20 cellular contexts compared by ENCODE assay signal in the genomic region with DNA sequence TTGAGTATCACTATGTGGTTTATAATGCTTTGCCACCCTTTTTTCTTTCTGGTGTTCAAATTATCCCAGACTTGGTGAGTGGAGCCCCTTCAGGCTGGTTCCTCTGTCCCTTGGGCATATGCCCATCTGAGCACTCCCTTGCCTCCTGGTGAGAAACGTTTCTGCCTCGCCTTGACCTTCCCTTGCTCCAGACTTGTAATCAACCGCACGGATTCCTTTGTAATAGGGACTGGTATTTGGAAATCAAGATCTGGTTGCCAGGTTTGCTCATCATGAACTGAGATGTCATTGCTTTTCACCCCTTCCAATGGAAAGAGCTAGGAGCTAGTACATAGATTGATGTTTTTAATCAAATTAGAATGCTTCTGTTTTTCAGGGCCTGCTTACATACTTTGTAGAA. TPM values are rescaled to one million over a fixed set of nuclear protein-coding genes. Genes with fewer than 3 reads are reported as not detected.
DNase-seq lines count a peak whose midpoint lies in the region; ATAC-seq and TF ChIP-seq lines count a peak whose summit lies in the region.
"Had no signal": no experiment of that assay in that cellular context is flagged by ENCODE, and none has a peak within 500 bp of the region (broad histone marks: within the 10 kb centered on the region; RNA-seq: fewer than 3 reads in every experiment).

No MANE protein-coding gene starts in this region.

- TF ChIP-seq CTCF in fibroblast of mammary gland (conservative IDR thresholded peaks at IDR 0.05; ENCODE audit: control insufficient read depth, insufficient read depth, low read depth, low read length), result no peak
- TF ChIP-seq CTCF in stomach (IDR thresholded peaks at IDR 0.05), result no peak

- TF ChIP-seq POLR2A in stomach (IDR thresholded peaks at IDR 0.05), result no peak

- peak overlapping the region; percentile 21 for H3K27ac Mint-ChIP-seq in activated T-cell treated with anti-CD3 and anti-CD28 coated beads, Interleukin-2, amount 50 U/mL, for 72 hours
- H3K27ac Mint-ChIP-seq in activated CD8-positive, alpha-beta T cell treated with anti-CD3 and anti-CD28 coated beads, Interleukin-2, amount 10 ng/mL, durations not matched to agents 7 days and 5 days, result no peak overlapping the region
- H3K27ac Mint-ChIP-seq: T-helper 17 cell had no signal

- peak overlapping the region in 4 of 5 donors; percentile 7 to 41 (median 24) for H3K27ac ChIP-seq in stomach
- H3K27ac ChIP-seq: sigmoid colon, tibial artery had no signal

- peaks cover 0 to 13% (median 0%) of the 10 kb centered on the region in 4 donors for H3K36me3 ChIP-seq in stomach
- H3K36me3 ChIP-seq: sigmoid colon, tibial artery had no signal

- POLR2A ChIA-PET in activated CD8-positive, alpha-beta T cell treated with anti-CD3 and anti-CD28 coated beads, Interleukin-2, amount 10 ng/mL, durations not matched to agents 7 days and 5 days (lab: Charles Lee), result interaction anchor here (1.5 kb wide), 1 partner anchor 20 kb away, joined by 3 read pairs; no protein-coding TSS in a partner anchor

- no peaks in the 10 kb centered on the region for H3K9me3 ChIP-seq in stomach
- H3K9me3 ChIP-seq: sigmoid colon, tibial artery had no signal

- peaks cover 56 to 95% (median 67%) of the 10 kb centered on the region in 4 donors for H3K4me1 ChIP-seq in stomach

- H3K4me3 ChIP-seq in fibroblast of mammary gland (ENCODE audit: control insufficient read depth, low read depth, low read length), result no peak overlapping the region
- no peak overlapping the region for H3K4me3 ChIP-seq in stomach
- H3K4me3 ChIP-seq: sigmoid colon, tibial artery had no signal

- no peaks in the 10 kb centered on the region for H3K9me3 Mint-ChIP-seq in activated T-cell treated with anti-CD3 and anti-CD28 coated beads, Interleukin-2, amount 50 U/mL, for 72 hours
- no peaks in the 10 kb centered on the region for H3K9me3 Mint-ChIP-seq in activated CD8-positive, alpha-beta T cell treated with anti-CD3 and anti-CD28 coated beads, Interleukin-2, amount 10 ng/mL, durations not matched to agents 7 days and 5 days (ENCODE audit: insufficient read depth)
- H3K9me3 Mint-ChIP-seq: activated naive CD4-positive, alpha-beta T cell treated with anti-CD3 and anti-CD28 coated beads, Interleukin-2, amount 50 U/mL, for 72 hours; neural crest cell had no signal

- TF ChIP-seq EP300 in stomach (IDR thresholded peaks at IDR 0.05), result no peak

- intact Hi-C loops in stomach (cut with DNase I; ENCODE audit: low total_unique reads), result no loop called here

- no peaks in the 10 kb centered on the region for H3K27me3 Mint-ChIP-seq in activated T-cell treated with anti-CD3 and anti-CD28 coated beads, Interleukin-2, amount 50 U/mL, for 72 hours (ENCODE audit: low read depth)
- H3K27me3 Mint-ChIP-seq in activated CD8-positive, alpha-beta T cell treated with anti-CD3 and anti-CD28 coated beads, Interleukin-2, amount 10 ng/mL, durations not matched to agents 7 days and 5 days (ENCODE audit: low read depth), result no peaks in the 10 kb centered on the region
- H3K27me3 Mint-ChIP-seq: T-helper 17 cell had no signal

- no peak for ATAC-seq in activated T-cell treated with anti-CD3 and anti-CD28 coated beads, Interleukin-2, amount 50 U/mL, for 72 hours (replicated peaks in 1 of 2)
- ATAC-seq in SK-N-SH treated with all-trans-retinoic acid at 6 μM for 48 hours, result peak; percentile 24; the same call in 2 of the 3 replicates
- no peak for ATAC-seq in HG03442 (IDR thresholded peaks at IDR 0.05; ENCODE audit: unreplicated experiment)
- ATAC-seq in activated CD8-positive, alpha-beta T cell treated with anti-CD3 and anti-CD28 coated beads, Interleukin-2, amount 10 ng/mL, durations not matched to agents 7 days and 5 days, result no peak
- ATAC-seq: activated naive CD4-positive, alpha-beta T cell treated with anti-CD3 and anti-CD28 coated beads, Interleukin-2, amount 50 U/mL, for 72 hours; T-helper 17 cell had no signal

- no peaks in the 10 kb centered on the region for H3K4me1 Mint-ChIP-seq in activated T-cell treated with anti-CD3 and anti-CD28 coated beads, Interleukin-2, amount 50 U/mL, for 72 hours (ENCODE audit: low read depth)
- peaks cover 45% of the 10 kb centered on the region for H3K4me1 Mint-ChIP-seq in activated CD8-positive, alpha-beta T cell treated with anti-CD3 and anti-CD28 coated beads, Interleukin-2, amount 10 ng/mL, durations not matched to agents 7 days and 5 days (ENCODE audit: low read depth)

- H3K27me3 ChIP-seq in stomach, result no peaks in the 10 kb centered on the region
- H3K27me3 ChIP-seq: sigmoid colon, tibial artery had no signal

- 36 to 53% (median 50%) methylated on average over 4 of the region's 4 CpGs for WGBS in stomach, 5 donors

- no peak for DNase-seq in activated T-cell treated with anti-CD3 and anti-CD28 coated beads, Interleukin-2, amount 50 U/mL, for 72 hours
- no peak for DNase-seq in activated T-cell treated with anti-CD3 and anti-CD28 coated beads, Interleukin-2, amount 50 U/mL, for 1 hour
- peak; percentile 74 for DNase-seq in fibroblast of mammary gland (ENCODE audit: low read depth)
- no peak for DNase-seq in stomach
- no peak for DNase-seq in nucleus accumbens (lab: John Stamatoyannopoulos, UW)
- DNase-seq in activated CD8-positive, alpha-beta T cell treated with anti-CD3 and anti-CD28 coated beads, Interleukin-2, amount 10 ng/mL, durations not matched to agents 7 days and 5 days, result no peak
- DNase-seq: 8988T; activated CD4-positive, alpha-beta T cell treated with anti-CD3 and anti-CD28 coated beads for 1 hour; activated CD8-positive, alpha-beta memory T cell treated with anti-CD3 and anti-CD28 coated beads, Interleukin-2, amount 50 U/mL, for 4 hours; glutamatergic neuron; mesendoderm; NCI-H1092 treated with DMSO at 0.1 percent for 48 hours; Right ventricle myocardium superior; sigmoid colon; T-helper 17 cell; tibial artery had no signal

- H3K36me3 Mint-ChIP-seq in activated T-cell treated with anti-CD3 and anti-CD28 coated beads, Interleukin-2, amount 50 U/mL, for 72 hours (ENCODE audit: insufficient read depth in 2 of 2), result peaks cover 2 to 9% of the 10 kb centered on the region in 2 donors
- peaks cover 32% of the 10 kb centered on the region for H3K36me3 Mint-ChIP-seq in activated CD8-positive, alpha-beta T cell treated with anti-CD3 and anti-CD28 coated beads, Interleukin-2, amount 10 ng/mL, durations not matched to agents 7 days and 5 days (ENCODE audit: low read depth)

- CTCF ChIA-PET in activated CD8-positive, alpha-beta T cell treated with anti-CD3 and anti-CD28 coated beads, Interleukin-2, amount 10 ng/mL, durations not matched to agents 7 days and 5 days (lab: Charles Lee), result no interaction called here

- peak overlapping the region in 1 of 2 donors; percentile 2 for H3K4me3 Mint-ChIP-seq in activated T-cell treated with anti-CD3 and anti-CD28 coated beads, Interleukin-2, amount 50 U/mL, for 72 hours
- H3K4me3 Mint-ChIP-seq in activated CD8-positive, alpha-beta T cell treated with anti-CD3 and anti-CD28 coated beads, Interleukin-2, amount 10 ng/mL, durations not matched to agents 7 days and 5 days, result no peak overlapping the region
- H3K4me3 Mint-ChIP-seq: neural crest cell, T-helper 17 cell had no signal

TF ChIP-seq in SK-N-SH treated with all-trans-retinoic acid at 6 μM for 48 hours, 23 proteins besides CTCF, POLR2A, EP300 and RAD21 (continues in another document):
- TF ChIP-seq ESRRG (CRISPR knock-in tag; IDR thresholded peaks at IDR 0.05) (no peak), ZNF8 (CRISPR knock-in tag; IDR thresholded peaks at IDR 0.05) (no peak), CSDC2 (CRISPR knock-in tag; IDR thresholded peaks at IDR 0.05) (no peak), SNAI2 (CRISPR knock-in tag; IDR thresholded peaks at IDR 0.05) (no peak), ISL1 (CRISPR knock-in tag; IDR thresholded peaks at IDR 0.05) (no peak)
- TF ChIP-seq, protein P1, sequence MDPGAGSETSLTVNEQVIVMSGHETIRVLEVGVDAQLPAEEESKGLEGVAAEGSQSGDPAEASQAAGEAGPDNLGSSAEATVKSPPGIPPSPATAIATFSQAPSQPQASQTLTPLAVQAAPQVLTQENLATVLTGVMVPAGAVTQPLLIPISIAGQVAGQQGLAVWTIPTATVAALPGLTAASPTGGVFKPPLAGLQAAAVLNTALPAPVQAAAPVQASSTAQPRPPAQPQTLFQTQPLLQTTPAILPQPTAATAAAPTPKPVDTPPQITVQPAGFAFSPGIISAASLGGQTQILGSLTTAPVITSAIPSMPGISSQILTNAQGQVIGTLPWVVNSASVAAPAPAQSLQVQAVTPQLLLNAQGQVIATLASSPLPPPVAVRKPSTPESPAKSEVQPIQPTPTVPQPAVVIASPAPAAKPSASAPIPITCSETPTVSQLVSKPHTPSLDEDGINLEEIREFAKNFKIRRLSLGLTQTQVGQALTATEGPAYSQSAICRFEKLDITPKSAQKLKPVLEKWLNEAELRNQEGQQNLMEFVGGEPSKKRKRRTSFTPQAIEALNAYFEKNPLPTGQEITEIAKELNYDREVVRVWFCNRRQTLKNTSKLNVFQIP (CRISPR knock-in tag; IDR thresholded peaks at IDR 0.05; ENCODE audit: borderline replicate concordance, low read depth), result no peak
- TF ChIP-seq, protein P2, sequence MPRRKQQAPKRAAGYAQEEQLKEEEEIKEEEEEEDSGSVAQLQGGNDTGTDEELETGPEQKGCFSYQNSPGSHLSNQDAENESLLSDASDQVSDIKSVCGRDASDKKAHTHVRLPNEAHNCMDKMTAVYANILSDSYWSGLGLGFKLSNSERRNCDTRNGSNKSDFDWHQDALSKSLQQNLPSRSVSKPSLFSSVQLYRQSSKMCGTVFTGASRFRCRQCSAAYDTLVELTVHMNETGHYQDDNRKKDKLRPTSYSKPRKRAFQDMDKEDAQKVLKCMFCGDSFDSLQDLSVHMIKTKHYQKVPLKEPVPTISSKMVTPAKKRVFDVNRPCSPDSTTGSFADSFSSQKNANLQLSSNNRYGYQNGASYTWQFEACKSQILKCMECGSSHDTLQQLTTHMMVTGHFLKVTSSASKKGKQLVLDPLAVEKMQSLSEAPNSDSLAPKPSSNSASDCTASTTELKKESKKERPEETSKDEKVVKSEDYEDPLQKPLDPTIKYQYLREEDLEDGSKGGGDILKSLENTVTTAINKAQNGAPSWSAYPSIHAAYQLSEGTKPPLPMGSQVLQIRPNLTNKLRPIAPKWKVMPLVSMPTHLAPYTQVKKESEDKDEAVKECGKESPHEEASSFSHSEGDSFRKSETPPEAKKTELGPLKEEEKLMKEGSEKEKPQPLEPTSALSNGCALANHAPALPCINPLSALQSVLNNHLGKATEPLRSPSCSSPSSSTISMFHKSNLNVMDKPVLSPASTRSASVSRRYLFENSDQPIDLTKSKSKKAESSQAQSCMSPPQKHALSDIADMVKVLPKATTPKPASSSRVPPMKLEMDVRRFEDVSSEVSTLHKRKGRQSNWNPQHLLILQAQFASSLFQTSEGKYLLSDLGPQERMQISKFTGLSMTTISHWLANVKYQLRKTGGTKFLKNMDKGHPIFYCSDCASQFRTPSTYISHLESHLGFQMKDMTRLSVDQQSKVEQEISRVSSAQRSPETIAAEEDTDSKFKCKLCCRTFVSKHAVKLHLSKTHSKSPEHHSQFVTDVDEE (CRISPR knock-in tag; IDR thresholded peaks at IDR 0.05), result no peak

RNA-seq across cellular contexts. Expression of a gene that starts 43.7 kb away (rescaled TPM):
- 100 to 1,000 TPM; 175 to 204 TPM for total RNA-seq in activated T-cell treated with anti-CD3 and anti-CD28 coated beads, Interleukin-2, amount 50 U/mL, for 72 hours
- 100 to 1,000 TPM in 1 of 5 donors, 10 to 100 TPM in 3, 1 to 10 TPM in 1; 3.2 to 106 (median 60.1) TPM for total RNA-seq in stomach
- 10 to 100 TPM; 17.0 to 39.5 (median 30.2) TPM for polyA plus RNA-seq in stomach
- total RNA-seq in activated CD8-positive, alpha-beta T cell treated with anti-CD3 and anti-CD28 coated beads, Interleukin-2, amount 10 ng/mL, durations not matched to agents 7 days and 5 days, result 10 to 100 TPM; 86.5 to 88.8 TPM
